1 cellular context compared by ENCODE assay signal in the genomic region with DNA sequence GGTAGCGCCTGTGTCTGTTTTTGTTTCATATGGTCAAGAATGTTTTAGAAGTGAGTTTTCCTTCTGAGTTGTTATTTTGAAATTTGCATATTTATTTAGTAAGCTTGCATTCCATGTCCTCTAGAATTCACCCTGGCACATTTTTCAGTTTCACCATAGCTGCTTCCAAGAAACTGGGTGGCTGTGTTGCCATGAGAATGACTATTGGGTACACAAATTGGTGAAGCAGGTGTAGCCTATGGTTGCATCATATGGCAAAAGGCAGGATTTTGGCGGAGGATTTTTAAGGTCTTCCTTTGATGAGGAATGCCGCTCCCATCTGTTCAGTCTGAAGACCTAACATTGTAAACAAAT.
TF ChIP-seq lines count a peak whose summit lies in the region.

No MANE protein-coding gene starts in this region.

TF ChIP-seq in HepG2, 621 proteins besides CTCF, POLR2A, EP300 and RAD21 (continues in another document):
- TF ChIP-seq SRF (IDR thresholded peaks at IDR 0.05; ENCODE audit: low read depth, low read length) (no peak), RBM22 (optimal IDR thresholded peaks at IDR 0.05; ENCODE audit: low read length) (no peak), KLF11 (CRISPR knock-in tag; IDR thresholded peaks at IDR 0.05) (no peak), ZNF709 (CRISPR knock-in tag; IDR thresholded peaks at IDR 0.05) (peak; percentile 22; the same call in 1 of the 2 replicates), PITX1 (CRISPR knock-in tag; IDR thresholded peaks at IDR 0.05) (0 out of 2 replicates have a peak, but pooled peaks have one; percentile 0), CREM (IDR thresholded peaks at IDR 0.05) (peak; percentile 7; the same call in 1 of the 2 replicates), CREM (CRISPR knock-in tag; IDR thresholded peaks at IDR 0.05) (no peak), CEBPG (CRISPR knock-in tag; IDR thresholded peaks at IDR 0.05) (peak; percentile 78), SIN3A (IDR thresholded peaks at IDR 0.05; ENCODE audit: borderline replicate concordance, low read depth, low read length) (no peak), ZNF607 (CRISPR knock-in tag; IDR thresholded peaks at IDR 0.05; ENCODE audit: borderline replicate concordance) (0 out of 2 replicates have a peak, but pooled peaks have one; percentile 1), CEBPB (IDR thresholded peaks at IDR 0.05; ENCODE audit: borderline replicate concordance, low read depth, low read length) (peak; percentile 68; the same call in 1 of the 2 replicates), NCOA2 (CRISPR knock-in tag; IDR thresholded peaks at IDR 0.05) (no peak), SP4 (CRISPR knock-in tag; IDR thresholded peaks at IDR 0.05) (no peak), ZNF558 (CRISPR knock-in tag; IDR thresholded peaks at IDR 0.05; ENCODE audit: borderline replicate concordance) (0 out of 2 replicates have a peak, but pooled peaks have one; percentile 63), NFKBIZ (CRISPR knock-in tag; IDR thresholded peaks at IDR 0.05) (peak; percentile 6; the same call in 1 of the 2 replicates), ZC3H13 (CRISPR knock-in tag; IDR thresholded peaks at IDR 0.05) (no peak), GZF1 (CRISPR knock-in tag; IDR thresholded peaks at IDR 0.05) (0 out of 2 replicates have a peak, but pooled peaks have one; percentile 31), MEF2D (CRISPR knock-in tag; IDR thresholded peaks at IDR 0.05) (0 out of 2 replicates have a peak, but pooled peaks have one; percentile 14), NCOA5 (CRISPR knock-in tag; IDR thresholded peaks at IDR 0.05) (no peak), PHF5A (CRISPR knock-in tag; IDR thresholded peaks at IDR 0.05; ENCODE audit: low read depth, unreplicated experiment) (peak; percentile 7), ATF7-NPFF (CRISPR knock-in tag; IDR thresholded peaks at IDR 0.05; ENCODE audit: low read depth) (no peak), ZNF205 (CRISPR knock-in tag; IDR thresholded peaks at IDR 0.05) (0 out of 2 replicates have a peak, but pooled peaks have one; percentile 8)
- TF ChIP-seq, protein P1, sequence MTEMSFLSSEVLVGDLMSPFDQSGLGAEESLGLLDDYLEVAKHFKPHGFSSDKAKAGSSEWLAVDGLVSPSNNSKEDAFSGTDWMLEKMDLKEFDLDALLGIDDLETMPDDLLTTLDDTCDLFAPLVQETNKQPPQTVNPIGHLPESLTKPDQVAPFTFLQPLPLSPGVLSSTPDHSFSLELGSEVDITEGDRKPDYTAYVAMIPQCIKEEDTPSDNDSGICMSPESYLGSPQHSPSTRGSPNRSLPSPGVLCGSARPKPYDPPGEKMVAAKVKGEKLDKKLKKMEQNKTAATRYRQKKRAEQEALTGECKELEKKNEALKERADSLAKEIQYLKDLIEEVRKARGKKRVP (CRISPR knock-in tag; IDR thresholded peaks at IDR 0.05) = peak in 1 of 2 experiments; percentile 81; a peak in 2 of 4 replicates
- TF ChIP-seq, protein P2, sequence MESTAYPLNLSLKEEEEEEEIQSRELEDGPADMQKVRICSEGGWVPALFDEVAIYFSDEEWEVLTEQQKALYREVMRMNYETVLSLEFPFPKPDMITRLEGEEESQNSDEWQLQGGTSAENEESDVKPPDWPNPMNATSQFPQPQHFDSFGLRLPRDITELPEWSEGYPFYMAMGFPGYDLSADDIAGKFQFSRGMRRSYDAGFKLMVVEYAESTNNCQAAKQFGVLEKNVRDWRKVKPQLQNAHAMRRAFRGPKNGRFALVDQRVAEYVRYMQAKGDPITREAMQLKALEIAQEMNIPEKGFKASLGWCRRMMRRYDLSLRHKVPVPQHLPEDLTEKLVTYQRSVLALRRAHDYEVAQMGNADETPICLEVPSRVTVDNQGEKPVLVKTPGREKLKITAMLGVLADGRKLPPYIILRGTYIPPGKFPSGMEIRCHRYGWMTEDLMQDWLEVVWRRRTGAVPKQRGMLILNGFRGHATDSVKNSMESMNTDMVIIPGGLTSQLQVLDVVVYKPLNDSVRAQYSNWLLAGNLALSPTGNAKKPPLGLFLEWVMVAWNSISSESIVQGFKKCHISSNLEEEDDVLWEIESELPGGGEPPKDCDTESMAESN (CRISPR knock-in tag; conservative IDR thresholded peaks at IDR 0.05) = 0 out of 2 replicates have a peak, but pooled peaks have one; percentile 7
- TF ChIP-seq, protein P3, sequence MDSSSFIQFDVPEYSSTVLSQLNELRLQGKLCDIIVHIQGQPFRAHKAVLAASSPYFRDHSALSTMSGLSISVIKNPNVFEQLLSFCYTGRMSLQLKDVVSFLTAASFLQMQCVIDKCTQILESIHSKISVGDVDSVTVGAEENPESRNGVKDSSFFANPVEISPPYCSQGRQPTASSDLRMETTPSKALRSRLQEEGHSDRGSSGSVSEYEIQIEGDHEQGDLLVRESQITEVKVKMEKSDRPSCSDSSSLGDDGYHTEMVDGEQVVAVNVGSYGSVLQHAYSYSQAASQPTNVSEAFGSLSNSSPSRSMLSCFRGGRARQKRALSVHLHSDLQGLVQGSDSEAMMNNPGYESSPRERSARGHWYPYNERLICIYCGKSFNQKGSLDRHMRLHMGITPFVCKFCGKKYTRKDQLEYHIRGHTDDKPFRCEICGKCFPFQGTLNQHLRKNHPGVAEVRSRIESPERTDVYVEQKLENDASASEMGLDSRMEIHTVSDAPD (CRISPR knock-in tag; IDR thresholded peaks at IDR 0.05) = 0 out of 2 replicates have a peak, but pooled peaks have one; percentile 10
- TF ChIP-seq, protein P4, sequence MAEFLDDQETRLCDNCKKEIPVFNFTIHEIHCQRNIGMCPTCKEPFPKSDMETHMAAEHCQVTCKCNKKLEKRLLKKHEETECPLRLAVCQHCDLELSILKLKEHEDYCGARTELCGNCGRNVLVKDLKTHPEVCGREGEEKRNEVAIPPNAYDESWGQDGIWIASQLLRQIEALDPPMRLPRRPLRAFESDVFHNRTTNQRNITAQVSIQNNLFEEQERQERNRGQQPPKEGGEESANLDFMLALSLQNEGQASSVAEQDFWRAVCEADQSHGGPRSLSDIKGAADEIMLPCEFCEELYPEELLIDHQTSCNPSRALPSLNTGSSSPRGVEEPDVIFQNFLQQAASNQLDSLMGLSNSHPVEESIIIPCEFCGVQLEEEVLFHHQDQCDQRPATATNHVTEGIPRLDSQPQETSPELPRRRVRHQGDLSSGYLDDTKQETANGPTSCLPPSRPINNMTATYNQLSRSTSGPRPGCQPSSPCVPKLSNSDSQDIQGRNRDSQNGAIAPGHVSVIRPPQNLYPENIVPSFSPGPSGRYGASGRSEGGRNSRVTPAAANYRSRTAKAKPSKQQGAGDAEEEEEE (CRISPR knock-in tag; IDR thresholded peaks at IDR 0.05; ENCODE audit: borderline replicate concordance) = 0 out of 2 replicates have a peak, but pooled peaks have one; percentile 40
- TF ChIP-seq, protein P5, sequence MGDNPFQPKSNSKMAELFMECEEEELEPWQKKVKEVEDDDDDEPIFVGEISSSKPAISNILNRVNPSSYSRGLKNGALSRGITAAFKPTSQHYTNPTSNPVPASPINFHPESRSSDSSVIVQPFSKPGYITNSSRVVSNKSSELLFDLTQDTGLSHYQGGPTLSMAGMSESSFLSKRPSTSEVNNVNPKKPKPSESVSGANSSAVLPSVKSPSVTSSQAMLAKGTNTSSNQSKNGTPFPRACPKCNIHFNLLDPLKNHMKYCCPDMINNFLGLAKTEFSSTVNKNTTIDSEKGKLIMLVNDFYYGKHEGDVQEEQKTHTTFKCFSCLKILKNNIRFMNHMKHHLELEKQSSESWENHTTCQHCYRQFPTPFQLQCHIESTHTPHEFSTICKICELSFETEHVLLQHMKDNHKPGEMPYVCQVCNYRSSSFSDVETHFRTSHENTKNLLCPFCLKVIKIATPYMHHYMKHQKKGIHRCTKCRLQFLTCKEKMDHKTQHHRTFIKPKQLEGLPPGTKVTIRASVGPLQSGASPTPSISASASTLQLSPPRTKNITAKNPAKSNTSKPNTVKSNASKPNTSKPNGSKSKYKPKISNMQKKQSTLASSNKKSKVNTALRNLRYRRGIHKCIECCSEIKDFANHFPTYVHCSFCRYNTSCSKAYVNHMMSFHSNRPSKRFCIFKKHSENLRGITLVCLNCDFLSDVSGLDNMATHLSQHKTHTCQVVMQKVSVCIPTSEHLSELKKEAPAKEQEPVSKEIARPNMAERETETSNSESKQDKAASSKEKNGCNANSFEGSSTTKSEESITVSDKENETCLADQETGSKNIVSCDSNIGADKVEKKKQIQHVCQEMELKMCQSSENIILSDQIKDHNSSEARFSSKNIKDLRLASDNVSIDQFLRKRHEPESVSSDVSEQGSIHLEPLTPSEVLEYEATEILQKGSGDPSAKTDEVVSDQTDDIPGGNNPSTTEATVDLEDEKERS (CRISPR knock-in tag; IDR thresholded peaks at IDR 0.05) = peak; percentile 78; the same call in 1 of the 2 replicates
- TF ChIP-seq, protein P6, sequence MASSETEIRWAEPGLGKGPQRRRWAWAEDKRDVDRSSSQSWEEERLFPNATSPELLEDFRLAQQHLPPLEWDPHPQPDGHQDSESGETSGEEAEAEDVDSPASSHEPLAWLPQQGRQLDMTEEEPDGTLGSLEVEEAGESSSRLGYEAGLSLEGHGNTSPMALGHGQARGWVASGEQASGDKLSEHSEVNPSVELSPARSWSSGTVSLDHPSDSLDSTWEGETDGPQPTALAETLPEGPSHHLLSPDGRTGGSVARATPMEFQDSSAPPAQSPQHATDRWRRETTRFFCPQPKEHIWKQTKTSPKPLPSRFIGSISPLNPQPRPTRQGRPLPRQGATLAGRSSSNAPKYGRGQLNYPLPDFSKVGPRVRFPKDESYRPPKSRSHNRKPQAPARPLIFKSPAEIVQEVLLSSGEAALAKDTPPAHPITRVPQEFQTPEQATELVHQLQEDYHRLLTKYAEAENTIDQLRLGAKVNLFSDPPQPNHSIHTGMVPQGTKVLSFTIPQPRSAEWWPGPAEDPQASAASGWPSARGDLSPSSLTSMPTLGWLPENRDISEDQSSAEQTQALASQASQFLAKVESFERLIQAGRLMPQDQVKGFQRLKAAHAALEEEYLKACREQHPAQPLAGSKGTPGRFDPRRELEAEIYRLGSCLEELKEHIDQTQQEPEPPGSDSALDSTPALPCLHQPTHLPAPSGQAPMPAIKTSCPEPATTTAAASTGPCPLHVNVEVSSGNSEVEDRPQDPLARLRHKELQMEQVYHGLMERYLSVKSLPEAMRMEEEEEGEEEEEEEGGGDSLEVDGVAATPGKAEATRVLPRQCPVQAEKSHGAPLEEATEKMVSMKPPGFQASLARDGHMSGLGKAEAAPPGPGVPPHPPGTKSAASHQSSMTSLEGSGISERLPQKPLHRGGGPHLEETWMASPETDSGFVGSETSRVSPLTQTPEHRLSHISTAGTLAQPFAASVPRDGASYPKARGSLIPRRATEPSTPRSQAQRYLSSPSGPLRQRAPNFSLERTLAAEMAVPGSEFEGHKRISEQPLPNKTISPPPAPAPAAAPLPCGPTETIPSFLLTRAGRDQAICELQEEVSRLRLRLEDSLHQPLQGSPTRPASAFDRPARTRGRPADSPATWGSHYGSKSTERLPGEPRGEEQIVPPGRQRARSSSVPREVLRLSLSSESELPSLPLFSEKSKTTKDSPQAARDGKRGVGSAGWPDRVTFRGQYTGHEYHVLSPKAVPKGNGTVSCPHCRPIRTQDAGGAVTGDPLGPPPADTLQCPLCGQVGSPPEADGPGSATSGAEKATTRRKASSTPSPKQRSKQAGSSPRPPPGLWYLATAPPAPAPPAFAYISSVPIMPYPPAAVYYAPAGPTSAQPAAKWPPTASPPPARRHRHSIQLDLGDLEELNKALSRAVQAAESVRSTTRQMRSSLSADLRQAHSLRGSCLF (CRISPR knock-in tag; IDR thresholded peaks at IDR 0.05; ENCODE audit: borderline replicate concordance) = no peak
- TF ChIP-seq, protein P7, sequence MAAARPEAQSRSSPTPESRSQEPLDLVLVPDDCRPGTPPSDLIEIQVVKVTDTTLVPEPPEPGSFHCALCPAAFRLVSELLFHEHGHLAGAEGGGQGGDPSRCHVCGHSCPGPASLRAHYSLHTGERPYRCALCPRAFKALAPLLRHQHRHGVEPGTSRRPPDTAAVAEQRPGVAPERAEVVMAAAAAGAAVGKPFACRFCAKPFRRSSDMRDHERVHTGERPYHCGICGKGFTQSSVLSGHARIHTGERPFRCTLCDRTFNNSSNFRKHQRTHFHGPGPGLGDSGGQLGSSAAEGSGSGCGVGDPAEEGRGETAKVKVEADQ (CRISPR knock-in tag; IDR thresholded peaks at IDR 0.05; ENCODE audit: borderline replicate concordance) = no peak
- TF ChIP-seq, protein P8, sequence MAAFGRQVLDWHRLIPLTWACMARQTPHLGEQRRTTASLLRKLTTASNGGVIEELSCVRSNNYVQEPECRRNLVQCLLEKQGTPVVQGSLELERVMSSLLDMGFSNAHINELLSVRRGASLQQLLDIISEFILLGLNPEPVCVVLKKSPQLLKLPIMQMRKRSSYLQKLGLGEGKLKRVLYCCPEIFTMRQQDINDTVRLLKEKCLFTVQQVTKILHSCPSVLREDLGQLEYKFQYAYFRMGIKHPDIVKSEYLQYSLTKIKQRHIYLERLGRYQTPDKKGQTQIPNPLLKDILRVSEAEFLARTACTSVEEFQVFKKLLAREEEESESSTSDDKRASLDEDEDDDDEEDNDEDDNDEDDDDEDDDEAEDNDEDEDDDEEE (CRISPR knock-in tag; IDR thresholded peaks at IDR 0.05) = 0 out of 2 replicates have a peak, but pooled peaks have one; percentile 6
- TF ChIP-seq, protein P9, sequence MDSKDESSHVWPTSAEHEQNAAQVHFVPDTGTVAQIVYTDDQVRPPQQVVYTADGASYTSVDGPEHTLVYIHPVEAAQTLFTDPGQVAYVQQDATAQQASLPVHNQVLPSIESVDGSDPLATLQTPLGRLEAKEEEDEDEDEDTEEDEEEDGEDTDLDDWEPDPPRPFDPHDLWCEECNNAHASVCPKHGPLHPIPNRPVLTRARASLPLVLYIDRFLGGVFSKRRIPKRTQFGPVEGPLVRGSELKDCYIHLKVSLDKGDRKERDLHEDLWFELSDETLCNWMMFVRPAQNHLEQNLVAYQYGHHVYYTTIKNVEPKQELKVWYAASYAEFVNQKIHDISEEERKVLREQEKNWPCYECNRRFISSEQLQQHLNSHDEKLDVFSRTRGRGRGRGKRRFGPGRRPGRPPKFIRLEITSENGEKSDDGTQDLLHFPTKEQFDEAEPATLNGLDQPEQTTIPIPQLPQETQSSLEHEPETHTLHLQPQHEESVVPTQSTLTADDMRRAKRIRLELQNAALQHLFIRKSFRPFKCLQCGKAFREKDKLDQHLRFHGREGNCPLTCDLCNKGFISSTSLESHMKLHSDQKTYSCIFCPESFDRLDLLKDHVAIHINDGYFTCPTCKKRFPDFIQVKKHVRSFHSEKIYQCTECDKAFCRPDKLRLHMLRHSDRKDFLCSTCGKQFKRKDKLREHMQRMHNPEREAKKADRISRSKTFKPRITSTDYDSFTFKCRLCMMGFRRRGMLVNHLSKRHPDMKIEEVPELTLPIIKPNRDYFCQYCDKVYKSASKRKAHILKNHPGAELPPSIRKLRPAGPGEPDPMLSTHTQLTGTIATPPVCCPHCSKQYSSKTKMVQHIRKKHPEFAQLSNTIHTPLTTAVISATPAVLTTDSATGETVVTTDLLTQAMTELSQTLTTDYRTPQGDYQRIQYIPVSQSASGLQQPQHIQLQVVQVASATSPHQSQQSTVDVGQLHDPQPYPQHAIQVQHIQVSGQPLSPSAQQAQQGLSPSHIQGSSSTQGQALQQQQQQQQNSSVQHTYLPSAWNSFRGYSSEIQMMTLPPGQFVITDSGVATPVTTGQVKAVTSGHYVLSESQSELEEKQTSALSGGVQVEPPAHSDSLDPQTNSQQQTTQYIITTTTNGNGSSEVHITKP (CRISPR knock-in tag; IDR thresholded peaks at IDR 0.05; ENCODE audit: low read depth) = no peak
